Comparison of ENCODE assay signal across 34 cellular contexts in the genomic region with DNA sequence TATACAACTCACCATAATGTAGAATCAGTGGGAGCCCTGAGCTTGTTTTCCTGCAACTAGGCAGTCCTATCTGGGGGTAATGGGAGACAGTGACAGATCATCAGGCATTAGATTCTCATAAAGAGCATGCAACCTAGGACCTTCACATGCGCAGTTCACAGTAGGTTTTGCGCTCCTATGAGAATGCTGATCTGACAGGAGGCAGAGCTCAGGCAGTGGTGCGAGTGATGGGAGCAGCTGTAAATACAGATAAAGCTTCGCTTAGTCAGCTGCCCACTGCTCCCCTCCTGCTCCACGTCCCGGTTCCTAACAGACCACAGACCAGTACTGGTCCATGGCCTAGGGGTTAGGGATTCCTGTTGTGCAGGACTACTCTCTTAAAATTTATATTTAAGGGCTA.
"Had no signal": no experiment of that assay in that cellular context is flagged by ENCODE, and none has a peak within 500 bp of the region (broad histone marks: within the 10 kb centered on the region; RNA-seq: fewer than 3 reads in every experiment).

No MANE protein-coding gene starts in this region.

- DNase-seq: Karpas-422, Kasumi-1, KG1, MG63, MM.1S, MV-4-11, NCI-H1048, NCI-H1092, NCI-H1092 treated with DMSO at 0.1 percent for 48 hours, NCI-H1105, NCI-H1105 treated with DMSO at 0.1 percent for 48 hours, NCI-H1417, NCI-H1417 treated with DMSO at 0.1 percent for 48 hours, NCI-H1436, NCI-H1436 treated with DMSO at 0.1 percent for 48 hours, NCI-H146, NCI-H1694, NCI-H1694 treated with DMSO at 0.1 percent for 48 hours, NCI-H187, NCI-H187 treated with DMSO at 0.1 percent for 48 hours, NCI-H1930, NCI-H2029, NCI-H2029 treated with DMSO at 0.1 percent for 48 hours, NCI-H2081, NCI-H2081 treated with DMSO at 0.1 percent for 48 hours, NCI-H2107, NCI-H2171, NCI-H2171 treated with DMSO at 0.1 percent for 48 hours, NCI-H2227 treated with DMSO at 0.1 percent for 48 hours, NCI-H226, NCI-H345, NCI-H446, NCI-H446 treated with DMSO at 0.1 percent for 48 hours had no signal

- H3K27me3 ChIP-seq: MG63 had no signal

- H3K4me3 ChIP-seq: MG63 had no signal

- H3K9me3 ChIP-seq: MG63 had no signal

- H3K27ac ChIP-seq: KMS-11 had no signal

- H3K36me3 ChIP-seq: MG63 had no signal

- H3K4me2 ChIP-seq: KMS-11 had no signal
